Comparison of ENCODE assay signal across 1 cellular context in genomic region chr1:244369256-244370057, GRCh38.
TF ChIP-seq lines count a peak whose summit lies in the region.

No MANE protein-coding gene starts in this region.

TF ChIP-seq in K562, 482 proteins besides CTCF, POLR2A, EP300 and RAD21 (continued from another document and continues in another):
- TF ChIP-seq HMBOX1 (IDR thresholded peaks at IDR 0.05): peak; percentile 75
- no peak for TF ChIP-seq PKNOX1 (IDR thresholded peaks at IDR 0.05)
- 0 out of 2 replicates have a peak, but pooled peaks have one; percentile 35 for TF ChIP-seq MYC (IDR thresholded peaks at IDR 0.05; ENCODE audit: low read depth, low read length)
- no peak for TF ChIP-seq MYC (CRISPR knock-in tag; IDR thresholded peaks at IDR 0.05; ENCODE audit: borderline replicate concordance, low read depth)
- TF ChIP-seq ZNF133 (CRISPR knock-in tag; IDR thresholded peaks at IDR 0.05): no peak
- TF ChIP-seq HMGN3 (IDR thresholded peaks at IDR 0.05; ENCODE audit: borderline replicate concordance, extremely low read depth, insufficient read length, low read depth, low read length): peak; percentile 5
- no peak for TF ChIP-seq ZBTB34 (CRISPR knock-in tag; IDR thresholded peaks at IDR 0.05)
- TF ChIP-seq ID3 (CRISPR knock-in tag; IDR thresholded peaks at IDR 0.05): no peak
- TF ChIP-seq ID3 (tag; IDR thresholded peaks at IDR 0.05): 0 out of 2 replicates have a peak, but pooled peaks have one; percentile 11
- no peak for TF ChIP-seq ZNF766 (CRISPR knock-in tag; conservative IDR thresholded peaks at IDR 0.05)
- no peak for TF ChIP-seq HNRNPK (IDR thresholded peaks at IDR 0.05; ENCODE audit: low read depth, low read length, poor library complexity, severe bottlenecking)
- peak in 1 of 2 experiments; percentile 28 for TF ChIP-seq E2F6 (IDR thresholded peaks at IDR 0.05; ENCODE audit: borderline replicate concordance in 1 of 2, extremely low read depth in 1 of 2, insufficient read depth in 1 of 2, insufficient read length in 1 of 2, low read depth in 1 of 2, low read length in 1 of 2, poor library complexity in 1 of 2, severe bottlenecking in 1 of 2)
- TF ChIP-seq ZNF592 (IDR thresholded peaks at IDR 0.05): peak; percentile 57
- no peak for TF ChIP-seq ELF4 (CRISPR knock-in tag; IDR thresholded peaks at IDR 0.05)
- no peak for TF ChIP-seq CHCHD3 (CRISPR knock-in tag; IDR thresholded peaks at IDR 0.05)
- 0 out of 2 replicates have a peak, but pooled peaks have one; percentile 18 for TF ChIP-seq ZNF395 (CRISPR knock-in tag; IDR thresholded peaks at IDR 0.05)
- no peak for TF ChIP-seq RBBP5 (IDR thresholded peaks at IDR 0.05; ENCODE audit: borderline replicate concordance, insufficient read depth, low read length, poor library complexity, severe bottlenecking)
- TF ChIP-seq C11orf30 (IDR thresholded peaks at IDR 0.05; ENCODE audit: low read depth): no peak
- peak; percentile 48; the same call in 1 of the 2 replicates for TF ChIP-seq MGA (IDR thresholded peaks at IDR 0.05)
- TF ChIP-seq ZNF609 (CRISPR knock-in tag; IDR thresholded peaks at IDR 0.05; ENCODE audit: borderline replicate concordance): no peak
